Comparison of ENCODE assay signal across 9 cellular contexts in the genomic region with DNA sequence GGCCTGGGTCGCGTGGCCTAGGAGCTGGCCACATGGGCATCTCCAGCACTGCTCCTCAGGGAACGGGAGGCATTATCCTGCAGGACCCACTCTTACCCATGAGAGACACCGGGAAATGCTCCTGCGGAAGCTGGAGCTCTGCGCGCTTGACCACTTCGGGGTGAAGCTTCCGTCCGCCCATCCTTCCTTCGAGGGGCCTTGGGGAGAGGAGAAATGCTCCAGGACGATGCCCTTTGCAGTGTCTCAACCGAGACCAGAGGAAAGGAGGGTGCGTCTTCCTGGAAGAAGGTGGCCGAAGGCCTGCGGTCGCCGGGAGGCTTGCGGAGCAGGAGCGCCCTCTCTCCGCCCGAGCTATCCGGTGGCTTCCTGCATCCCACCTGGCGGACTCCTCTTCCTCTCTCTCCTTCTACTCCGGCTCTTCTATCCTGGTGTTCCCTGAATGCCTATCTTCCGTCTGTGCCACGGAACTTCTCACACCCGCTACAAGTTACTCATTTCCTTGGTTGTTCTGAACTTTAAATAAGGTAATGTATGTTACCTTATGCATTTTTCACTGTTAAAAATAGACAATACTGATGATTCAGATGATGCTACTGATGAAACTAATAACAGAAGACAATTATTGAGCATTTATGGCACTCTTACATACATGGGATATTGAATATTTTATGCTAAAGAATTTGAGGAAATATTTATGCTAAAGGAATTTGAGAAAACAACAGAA.
DNase-seq lines count a peak whose midpoint lies in the region; ATAC-seq and TF ChIP-seq lines count a peak whose summit lies in the region.
"Had no signal": no experiment of that assay in that cellular context is flagged by ENCODE, and none has a peak within 500 bp of the region (broad histone marks: within the 10 kb centered on the region; RNA-seq: fewer than 3 reads in every experiment).

No MANE protein-coding gene starts in this region.

- H3K27me3 ChIP-seq in GM06990 (replicated peaks; ENCODE audit: control insufficient read depth, insufficient read depth, low read length) (peaks cover 4% of the 10 kb centered on the region), tibial nerve (peaks cover 5 to 86% of the 10 kb centered on the region in 2 donors)

- H3K4me3 ChIP-seq in GM06990 (replicated peaks; ENCODE audit: low read depth, low read length): no peak overlapping the region; the same call in 1 of the 2 replicates
- H3K4me3 ChIP-seq in tibial nerve: peak overlapping the region in 1 of 4 donors; percentile 18

- peaks cover 17 to 42% (median 29%) of the 10 kb centered on the region in 3 donors for H3K4me1 Mint-ChIP-seq in IgD-negative memory B cell
- peaks cover 41% of the 10 kb centered on the region for H3K4me1 Mint-ChIP-seq in nephron progenitor cell

- TF ChIP-seq CTCF in GM06990 (IDR thresholded peaks at IDR 0.05; ENCODE audit: insufficient read depth, low read length, poor library complexity, severe bottlenecking) (peak; percentile 29), nephron progenitor cell (IDR thresholded peaks at IDR 0.05) (no peak), tibial nerve (IDR thresholded peaks at IDR 0.05) (no peak)

- H3K36me3 ChIP-seq in GM06990 (ENCODE audit: control insufficient read depth, insufficient read depth, low read length) (no peaks in the 10 kb centered on the region), tibial nerve (no peaks in the 10 kb centered on the region)

- DNase-seq in GM06990 (ENCODE audit: extremely low read depth, insufficient read length) (no peak), dedifferentiated amniotic fluid mesenchymal stem cell (ENCODE audit: extremely low spot score) (peak; percentile 1), nephron progenitor cell (peak; percentile 35), tibial nerve (ENCODE audit: low spot score in 2 of 2) (no peak), NCI-H69 (lab: John Stamatoyannopoulos, UW) (no peak)
- DNase-seq: HFFc6 had no signal

- H3K27ac Mint-ChIP-seq in IgD-negative memory B cell: peak overlapping the region in 2 of 3 donors; percentile 64 to 88
- no peak overlapping the region for H3K27ac Mint-ChIP-seq in nephron progenitor cell
- H3K27ac Mint-ChIP-seq: HFFc6 had no signal

- no peak for TF ChIP-seq EP300 in tibial nerve (IDR thresholded peaks at IDR 0.05)

- no peak overlapping the region for H3K27ac ChIP-seq in tibial nerve
- H3K27ac ChIP-seq: skin epidermis had no signal

- 1 to 9% methylated on average over 18 to 27 of the region's 28 CpGs for WGBS in tibial nerve, 2 donors

- H3K9me3 Mint-ChIP-seq in IgD-negative memory B cell: peaks cover 0 to 10% (median 3%) of the 10 kb centered on the region in 3 donors
- peaks cover 35% of the 10 kb centered on the region for H3K9me3 Mint-ChIP-seq in nephron progenitor cell

- ATAC-seq in SK-N-SH treated with all-trans-retinoic acid at 6 μM for 48 hours: no peak

- no peak for TF ChIP-seq POLR2A in tibial nerve (IDR thresholded peaks at IDR 0.05)

- H3K9me3 ChIP-seq in tibial nerve: peaks cover 0 to under 1% (median 0%) of the 10 kb centered on the region in 4 donors

- H3K36me3 Mint-ChIP-seq in IgD-negative memory B cell (peaks cover 5% of the 10 kb centered on the region), nephron progenitor cell (ENCODE audit: low read depth) (peaks cover 8% of the 10 kb centered on the region)

- peaks cover 0 to 57% (median 4%) of the 10 kb centered on the region in 4 donors for H3K4me1 ChIP-seq in tibial nerve

- H3K4me3 Mint-ChIP-seq in IgD-negative memory B cell (peak overlapping the region; percentile 73 to 86 (median 82)), nephron progenitor cell (peak overlapping the region; percentile 77)
- H3K4me3 Mint-ChIP-seq: HFFc6 had no signal

- peaks cover 58% of the 10 kb centered on the region for H3K27me3 Mint-ChIP-seq in IgD-negative memory B cell
- H3K27me3 Mint-ChIP-seq in nephron progenitor cell (ENCODE audit: low read depth, poor library complexity): peaks cover 94% of the 10 kb centered on the region

TF ChIP-seq in SK-N-SH treated with all-trans-retinoic acid at 6 μM for 48 hours, 23 proteins besides CTCF, POLR2A, EP300 and RAD21:
- TF ChIP-seq BACH2 (CRISPR knock-in tag; IDR thresholded peaks at IDR 0.05; ENCODE audit: borderline replicate concordance) (no peak), ARNTL (CRISPR knock-in tag; IDR thresholded peaks at IDR 0.05; ENCODE audit: borderline replicate concordance, low read depth) (no peak), TCF4 (CRISPR knock-in tag; IDR thresholded peaks at IDR 0.05; ENCODE audit: borderline replicate concordance) (no peak), ESRRG (CRISPR knock-in tag; IDR thresholded peaks at IDR 0.05) (no peak), PPARA (CRISPR knock-in tag; IDR thresholded peaks at IDR 0.05; ENCODE audit: borderline replicate concordance) (no peak), ZFP30 (CRISPR knock-in tag; IDR thresholded peaks at IDR 0.05) (no peak), CSDC2 (CRISPR knock-in tag; IDR thresholded peaks at IDR 0.05) (no peak), PATZ1 (CRISPR knock-in tag; IDR thresholded peaks at IDR 0.05; ENCODE audit: borderline replicate concordance) (no peak), OSR1 (CRISPR knock-in tag; IDR thresholded peaks at IDR 0.05) (no peak), ZFP3 (CRISPR knock-in tag; IDR thresholded peaks at IDR 0.05) (no peak)
- TF ChIP-seq, protein P1, sequence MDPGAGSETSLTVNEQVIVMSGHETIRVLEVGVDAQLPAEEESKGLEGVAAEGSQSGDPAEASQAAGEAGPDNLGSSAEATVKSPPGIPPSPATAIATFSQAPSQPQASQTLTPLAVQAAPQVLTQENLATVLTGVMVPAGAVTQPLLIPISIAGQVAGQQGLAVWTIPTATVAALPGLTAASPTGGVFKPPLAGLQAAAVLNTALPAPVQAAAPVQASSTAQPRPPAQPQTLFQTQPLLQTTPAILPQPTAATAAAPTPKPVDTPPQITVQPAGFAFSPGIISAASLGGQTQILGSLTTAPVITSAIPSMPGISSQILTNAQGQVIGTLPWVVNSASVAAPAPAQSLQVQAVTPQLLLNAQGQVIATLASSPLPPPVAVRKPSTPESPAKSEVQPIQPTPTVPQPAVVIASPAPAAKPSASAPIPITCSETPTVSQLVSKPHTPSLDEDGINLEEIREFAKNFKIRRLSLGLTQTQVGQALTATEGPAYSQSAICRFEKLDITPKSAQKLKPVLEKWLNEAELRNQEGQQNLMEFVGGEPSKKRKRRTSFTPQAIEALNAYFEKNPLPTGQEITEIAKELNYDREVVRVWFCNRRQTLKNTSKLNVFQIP (CRISPR knock-in tag; IDR thresholded peaks at IDR 0.05; ENCODE audit: borderline replicate concordance, low read depth): no peak

Comparison
In these comparisons a context has a peak if more than half of its experiments do, and no peak if none do; other contexts are left out.
1. DNase-seq: peak in dedifferentiated amniotic fluid mesenchymal stem cell (single experiment) and nephron progenitor cell (single experiment); none in GM06990 (single experiment), tibial nerve (0 of 2) and NCI-H69 (single experiment).